15 cellular contexts compared by ENCODE assay signal in genomic region chr10:60207894-60208293, GRCh38.
DNase-seq lines count a peak whose midpoint lies in the region; ATAC-seq, FAIRE-seq and TF ChIP-seq lines count a peak whose summit lies in the region.
"Had no signal": no experiment of that assay in that cellular context is flagged by ENCODE, and none has a peak within 500 bp of the region (broad histone marks: within the 10 kb centered on the region; RNA-seq: fewer than 3 reads in every experiment).

No MANE protein-coding gene starts in this region.

- peak overlapping the region; percentile 18 for H2AK5ac ChIP-seq in trophoblast cell (ENCODE audit: low read length)

- TF ChIP-seq POLR2A in H54 (IDR thresholded peaks at IDR 0.05; ENCODE audit: low read depth, low read length): no peak

- no peak overlapping the region for H2AFZ ChIP-seq in trophoblast cell (ENCODE audit: insufficient read depth, low read length, poor library complexity)
- H2AFZ ChIP-seq: GM23248 had no signal

- no peaks in the 10 kb centered on the region for H3K79me1 ChIP-seq in trophoblast cell (ENCODE audit: low read length)

- no peak overlapping the region for H2BK120ac ChIP-seq in trophoblast cell (ENCODE audit: insufficient read depth, low read length, poor library complexity)

- peak overlapping the region; percentile 35 for H4K91ac ChIP-seq in trophoblast cell (ENCODE audit: low read depth, low read length)

- H3K36me3 ChIP-seq in trophoblast cell (ENCODE audit: control insufficient read depth in 1 of 2, insufficient read depth in 2 of 2, low read length in 2 of 2): no peaks in the 10 kb centered on the region

- peak overlapping the region; percentile 98 for H2BK12ac ChIP-seq in trophoblast cell (ENCODE audit: low read length)

- no peak for ATAC-seq in GM18907 (IDR thresholded peaks at IDR 0.05; ENCODE audit: unreplicated experiment)
- no peak for ATAC-seq in GM18858 (IDR thresholded peaks at IDR 0.05; ENCODE audit: unreplicated experiment)

- peak; percentile 6 for FAIRE-seq in H54 (lab: Jason Lieb, UNC)
- FAIRE-seq: GM12892 had no signal

- H3K18ac ChIP-seq in trophoblast cell (ENCODE audit: low read length): no peak overlapping the region

- no peak overlapping the region for H2BK5ac ChIP-seq in trophoblast cell (ENCODE audit: low read depth, low read length, poor library complexity)

- no peak overlapping the region for H4K12ac ChIP-seq in trophoblast cell (ENCODE audit: low read depth, low read length)

- H3K23ac ChIP-seq in trophoblast cell (ENCODE audit: low read length): no peak overlapping the region

- no peaks in the 10 kb centered on the region for H3K9me3 ChIP-seq in trophoblast cell (ENCODE audit: insufficient read depth, low read depth, low read length)
- H3K9me3 ChIP-seq: Caco-2 had no signal

- no peak overlapping the region for H3K4me3 ChIP-seq in trophoblast cell (ENCODE audit: low read depth, low read length)
- H3K4me3 ChIP-seq: GM23248 had no signal

- no CpG with 5 or more reads among the region's 5 CpGs for WGBS in trophoblast cell (ENCODE audit: extremely low coverage, insufficient coverage, insufficient read length)

- DNase-seq in H54 (ENCODE audit: insufficient read length, low spot score): no peak
- DNase-seq in cerebellar cortex (ENCODE audit: low spot score): peak; percentile 76
- no peak for DNase-seq in trophoblast cell
- no peak for DNase-seq in T1000 (lab: John Stamatoyannopoulos, UW)
- DNase-seq: CD4-positive, alpha-beta T cell; GDM1; H7; HFFc6 had no signal

- H3K27ac ChIP-seq in trophoblast cell (ENCODE audit: low read depth, low read length): no peak overlapping the region
- H3K27ac ChIP-seq: C4-2B, GM23248, HL-60 had no signal

- no peaks in the 10 kb centered on the region for H3K27me3 ChIP-seq in trophoblast cell (ENCODE audit: insufficient read depth, low read length)

- H3K4me2 ChIP-seq in trophoblast cell (ENCODE audit: low read length): no peak overlapping the region

- no peaks in the 10 kb centered on the region for H3K79me2 ChIP-seq in trophoblast cell (ENCODE audit: control insufficient read depth, insufficient read depth, low read length, poor library complexity)

- H3K9ac ChIP-seq in trophoblast cell (ENCODE audit: low read length): no peak overlapping the region
- H3K9ac ChIP-seq: GM23248 had no signal

- H4K8ac ChIP-seq in trophoblast cell (ENCODE audit: low read depth, low read length): no peak overlapping the region

- no peaks in the 10 kb centered on the region for H3K4me1 ChIP-seq in trophoblast cell (ENCODE audit: control insufficient read depth in 1 of 2, insufficient read depth in 2 of 2, low read length in 2 of 2)

- H3K14ac ChIP-seq in trophoblast cell (ENCODE audit: low read length): no peak overlapping the region

- H3K4ac ChIP-seq in trophoblast cell (ENCODE audit: low read depth, low read length): no peak overlapping the region
